In the genomic region with DNA sequence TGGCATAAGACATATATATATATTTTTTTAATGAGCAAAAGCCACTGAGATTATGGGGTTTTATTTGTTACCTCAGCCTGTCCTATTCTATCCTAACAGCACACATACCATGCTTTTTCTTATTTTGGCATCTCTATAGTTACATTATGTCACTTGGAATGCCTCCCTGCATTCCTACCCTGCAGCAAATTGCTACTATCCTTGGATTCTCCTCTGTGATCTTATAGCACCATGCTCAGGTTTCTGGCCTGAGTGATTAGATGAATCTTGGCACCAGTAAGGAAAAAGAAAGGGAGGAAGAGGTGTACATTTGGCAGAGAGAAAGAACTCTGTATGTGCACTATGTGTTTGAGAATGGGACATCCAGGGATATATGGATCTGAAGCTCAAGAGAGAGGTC, we compare ENCODE assay signal across 20 cellular contexts.
DNase-seq lines count a peak whose midpoint lies in the region; ATAC-seq and TF ChIP-seq lines count a peak whose summit lies in the region.
"Had no signal": no experiment of that assay in that cellular context is flagged by ENCODE, and none has a peak within 500 bp of the region (broad histone marks: within the 10 kb centered on the region; RNA-seq: fewer than 3 reads in every experiment).

No MANE protein-coding gene starts in this region.

- H3K27ac Mint-ChIP-seq in stimulated activated effector memory CD8-positive, alpha-beta T cell treated with anti-CD3 and anti-CD28 coated beads, Interleukin-12 subunit alpha, Interleukin-12 subunit beta, amount 100 ng/mL, for 72 hours, result no peak overlapping the region
- H3K27ac Mint-ChIP-seq: H9 had no signal

- TF ChIP-seq RAD21 in Ishikawa (IDR thresholded peaks at IDR 0.05; ENCODE audit: low read depth), result no peak

- no peak overlapping the region for H3K4me3 ChIP-seq in trophoblast cell (ENCODE audit: low read depth, low read length)
- H3K4me3 ChIP-seq: A549, GM12878, SK-N-MC had no signal

- no peaks in the 10 kb centered on the region for H3K9me3 Mint-ChIP-seq in stimulated activated effector memory CD8-positive, alpha-beta T cell treated with anti-CD3 and anti-CD28 coated beads, Interleukin-12 subunit alpha, Interleukin-12 subunit beta, amount 100 ng/mL, for 72 hours
- H3K9me3 Mint-ChIP-seq: H9 had no signal

- no peaks in the 10 kb centered on the region for H3K36me3 ChIP-seq in trophoblast cell (ENCODE audit: control insufficient read depth in 1 of 2, insufficient read depth in 2 of 2, low read length in 2 of 2)

- H3K27me3 ChIP-seq in foreskin keratinocyte (no peaks in the 10 kb centered on the region), trophoblast cell (ENCODE audit: insufficient read depth, low read length) (no peaks in the 10 kb centered on the region)

- no peak overlapping the region for H4K12ac ChIP-seq in trophoblast cell (ENCODE audit: low read depth, low read length)

- no peak overlapping the region for H2BK12ac ChIP-seq in trophoblast cell (ENCODE audit: low read length)

- peak; percentile 16 for TF ChIP-seq CTCF in foreskin keratinocyte (conservative IDR thresholded peaks at IDR 0.05)

- ATAC-seq in foreskin keratinocyte, result no peak
- ATAC-seq in stimulated activated effector memory CD8-positive, alpha-beta T cell treated with anti-CD3 and anti-CD28 coated beads, Interleukin-12 subunit alpha, Interleukin-12 subunit beta, amount 100 ng/mL, for 72 hours, result no peak
- ATAC-seq: A549, GM12878 had no signal

- H2BK5ac ChIP-seq in trophoblast cell (ENCODE audit: low read depth, low read length, poor library complexity), result no peak overlapping the region

- H4K91ac ChIP-seq in trophoblast cell (ENCODE audit: low read depth, low read length), result no peak overlapping the region

- H3K9ac ChIP-seq in trophoblast cell (ENCODE audit: low read length), result no peak overlapping the region

- H3K18ac ChIP-seq in trophoblast cell (ENCODE audit: low read length), result no peak overlapping the region

- H3K4me2 ChIP-seq in trophoblast cell (ENCODE audit: low read length), result no peak overlapping the region
- H3K4me2 ChIP-seq: A549 had no signal

- no peak overlapping the region for H2AFZ ChIP-seq in trophoblast cell (ENCODE audit: insufficient read depth, low read length, poor library complexity)

- no peak overlapping the region for H2BK120ac ChIP-seq in trophoblast cell (ENCODE audit: insufficient read depth, low read length, poor library complexity)

- H4K8ac ChIP-seq in trophoblast cell (ENCODE audit: low read depth, low read length), result no peak overlapping the region

- H3K79me2 ChIP-seq in trophoblast cell (ENCODE audit: control insufficient read depth, insufficient read depth, low read length, poor library complexity), result no peaks in the 10 kb centered on the region

- no peaks in the 10 kb centered on the region for H3K36me3 Mint-ChIP-seq in stimulated activated effector memory CD8-positive, alpha-beta T cell treated with anti-CD3 and anti-CD28 coated beads, Interleukin-12 subunit alpha, Interleukin-12 subunit beta, amount 100 ng/mL, for 72 hours

- DNase-seq in EH (ENCODE audit: low read depth) (peak; percentile 52), foreskin keratinocyte (peak in 1 of 2 donors; percentile 52), trophoblast cell (peak; percentile 50 to 82), SW480 (ENCODE audit: low spot score) (no peak)
- no peak for DNase-seq in activated CD4-positive, alpha-beta T cell treated with anti-CD3 and anti-CD28 coated beads, Interleukin-2, amount 50 U/mL, for 4 hours
- no peak for DNase-seq in stimulated activated effector memory CD8-positive, alpha-beta T cell treated with anti-CD3 and anti-CD28 coated beads, Interleukin-12 subunit alpha, Interleukin-12 subunit beta, amount 100 ng/mL, for 72 hours (ENCODE audit: low spot score in 2 of 2)
- DNase-seq: CD4-positive, CD25-positive, alpha-beta regulatory T cell; H9; IMR-90; NCI-H1694 treated with DMSO at 0.1 percent for 48 hours; NCI-H2081 treated with DMSO at 0.1 percent for 48 hours; NCI-H2171 treated with DMSO at 0.1 percent for 48 hours; NCI-H446; NCI-H526; RPMI8226; SHP77 treated with DMSO at 0.1 percent for 48 hours had no signal

- no peak for TF ChIP-seq EP300 in Ishikawa (IDR thresholded peaks at IDR 0.05; ENCODE audit: borderline replicate concordance)

- H3K4ac ChIP-seq in trophoblast cell (ENCODE audit: low read depth, low read length), result no peak overlapping the region

- H3K9me3 ChIP-seq in trophoblast cell (ENCODE audit: insufficient read depth, low read depth, low read length), result no peaks in the 10 kb centered on the region
- H3K9me3 ChIP-seq: A549 had no signal

- no peak overlapping the region for H2AK5ac ChIP-seq in trophoblast cell (ENCODE audit: low read length)

- no peak overlapping the region for H3K4me3 Mint-ChIP-seq in stimulated activated effector memory CD8-positive, alpha-beta T cell treated with anti-CD3 and anti-CD28 coated beads, Interleukin-12 subunit alpha, Interleukin-12 subunit beta, amount 100 ng/mL, for 72 hours
- H3K4me3 Mint-ChIP-seq: H9 had no signal

- H3K4me1 Mint-ChIP-seq in stimulated activated effector memory CD8-positive, alpha-beta T cell treated with anti-CD3 and anti-CD28 coated beads, Interleukin-12 subunit alpha, Interleukin-12 subunit beta, amount 100 ng/mL, for 72 hours, result peaks cover 17% of the 10 kb centered on the region

- H3K27ac ChIP-seq in foreskin keratinocyte, result peak overlapping the region; percentile 8
- no peak overlapping the region for H3K27ac ChIP-seq in trophoblast cell (ENCODE audit: low read depth, low read length)
- H3K27ac ChIP-seq: A549, SK-N-MC had no signal

- peaks cover 5% of the 10 kb centered on the region for H3K79me1 ChIP-seq in trophoblast cell (ENCODE audit: low read length)

- H3K4me1 ChIP-seq in foreskin keratinocyte (peaks cover 34% of the 10 kb centered on the region), trophoblast cell (ENCODE audit: control insufficient read depth in 1 of 2, insufficient read depth in 2 of 2, low read length in 2 of 2) (peaks cover 2 to 4% of the 10 kb centered on the region in 2 experiments)

- no peak overlapping the region for H3K14ac ChIP-seq in trophoblast cell (ENCODE audit: low read length)

- H3K23ac ChIP-seq in trophoblast cell (ENCODE audit: low read length), result no peak overlapping the region

TF ChIP-seq in Ishikawa, 13 proteins besides CTCF, POLR2A, EP300 and RAD21:
- no peak for TF ChIP-seq YY1 (IDR thresholded peaks at IDR 0.05; ENCODE audit: low read depth)
- no peak for TF ChIP-seq TCF12 (IDR thresholded peaks at IDR 0.05; ENCODE audit: low read depth)
- no peak for TF ChIP-seq FOXM1 (IDR thresholded peaks at IDR 0.05; ENCODE audit: borderline replicate concordance, low read depth)
- TF ChIP-seq NFIC (IDR thresholded peaks at IDR 0.05), result no peak
- TF ChIP-seq TAF1 (IDR thresholded peaks at IDR 0.05; ENCODE audit: low read depth), result no peak
- TF ChIP-seq TEAD4 (IDR thresholded peaks at IDR 0.05), result peak; percentile 54

Comparison
In these comparisons a context has a peak if more than half of its experiments do, and no peak if none do; other contexts are left out.
1. DNase-seq: peak in EH (single experiment) and trophoblast cell (2 of 2); none in SW480 (single experiment), activated CD4-positive, alpha-beta T cell treated with anti-CD3 and anti-CD28 coated beads, Interleukin-2, amount 50 U/mL, for 4 hours (0 of 2) and stimulated activated effector memory CD8-positive, alpha-beta T cell treated with anti-CD3 and anti-CD28 coated beads, Interleukin-12 subunit alpha, Interleukin-12 subunit beta, amount 100 ng/mL, for 72 hours (0 of 2).